In the genomic region with DNA sequence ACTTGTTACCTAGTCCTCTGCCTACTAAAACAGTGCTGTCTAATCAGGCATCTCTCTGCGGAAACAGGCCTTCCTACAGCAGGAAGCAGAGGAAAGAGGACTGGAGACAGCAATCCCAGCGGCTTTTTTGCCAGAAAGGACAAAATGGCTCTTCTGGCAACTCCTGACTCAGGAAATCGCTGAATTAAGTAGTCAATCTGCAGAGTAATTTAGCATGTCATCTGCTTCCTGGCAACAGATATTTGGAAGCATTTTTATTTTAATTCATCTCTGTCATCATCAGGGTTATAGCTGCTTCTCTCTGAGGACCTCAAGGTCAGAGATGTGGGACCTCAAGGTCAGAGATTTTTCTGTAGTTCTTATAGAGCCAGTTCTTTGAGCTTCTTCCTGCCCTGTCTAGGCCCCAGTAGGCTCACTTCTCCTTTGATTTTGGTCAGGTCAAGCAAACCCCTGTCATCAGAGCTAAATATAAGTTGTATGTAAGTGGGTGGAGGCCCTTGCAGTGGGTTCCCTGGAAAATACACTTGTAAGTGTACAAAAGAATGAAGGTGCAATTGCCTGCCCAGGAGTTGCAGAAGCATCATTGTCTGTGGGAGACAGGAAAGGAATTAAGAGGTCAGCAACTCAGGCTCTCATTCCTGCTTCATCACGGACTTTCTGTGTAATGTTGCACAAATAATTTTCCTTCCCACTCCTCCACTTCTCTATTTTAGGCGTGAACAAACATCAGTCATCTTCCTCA, we compare ENCODE assay signal across 12 cellular contexts.
DNase-seq lines count a peak whose midpoint lies in the region; ATAC-seq, FAIRE-seq and TF ChIP-seq lines count a peak whose summit lies in the region.
"Had no signal": no experiment of that assay in that cellular context is flagged by ENCODE, and none has a peak within 500 bp of the region (broad histone marks: within the 10 kb centered on the region; RNA-seq: fewer than 3 reads in every experiment).

No MANE protein-coding gene starts in this region.

- no peaks in the 10 kb centered on the region for H3K79me1 ChIP-seq in mesenchymal stem cell (replicated peaks; ENCODE audit: low read length, poor library complexity, severe bottlenecking)

- no peak overlapping the region for H3K14ac ChIP-seq in mesenchymal stem cell (ENCODE audit: low read length in 2 of 2)

- no peak overlapping the region for H3K23ac ChIP-seq in mesenchymal stem cell (ENCODE audit: low read length in 2 of 2)

- FAIRE-seq in endometrium (lab: Jason Lieb, UNC), result peak; percentile 97

- no peaks in the 10 kb centered on the region for H3K4me1 ChIP-seq in mesenchymal stem cell (ENCODE audit: control insufficient read depth, insufficient read depth, low read depth, low read length)
- H3K4me1 ChIP-seq in thymus (ENCODE audit: control insufficient read depth, insufficient read depth, low read length), result no peaks in the 10 kb centered on the region

- POLR2A ChIA-PET in RWPE1 (lab: Yijun Ruan, JAX; ENCODE audit: low non-redundant PET), result no interaction called here

- H4K91ac ChIP-seq in mesenchymal stem cell (ENCODE audit: low read length), result no peak overlapping the region

- H3K4me2 ChIP-seq in mesenchymal stem cell (ENCODE audit: low read length, poor library complexity, severe bottlenecking), result no peak overlapping the region

- peak overlapping the region in 1 of 2 experiments; percentile 53 for H3K4ac ChIP-seq in mesenchymal stem cell (ENCODE audit: low read depth in 1 of 2, low read length in 2 of 2)

- no peak overlapping the region for H2AFZ ChIP-seq in mesenchymal stem cell (ENCODE audit: low read depth, low read length)

- CTCF ChIA-PET in RWPE1 (lab: Yijun Ruan, JAX), result no interaction called here

- H4K8ac ChIP-seq in mesenchymal stem cell (ENCODE audit: low read length), result no peak overlapping the region

- DNase-seq in NOMO-1 (lab: John Stamatoyannopoulos, UW; ENCODE audit: unreplicated experiment in 2 of 2) (peak; percentile 53 to 62), mesenchymal stem cell (no peak), RWPE1 (ENCODE audit: low spot score) (no peak), A172 (ENCODE audit: low spot score) (no peak)
- DNase-seq: activated B cell treated with CpG ODN at 0.5 μM for 24 hours; activated effector memory CD4-positive, alpha-beta T cell treated with anti-CD3 and anti-CD28 coated beads, Interleukin-2, amount 50 U/mL, for 16 hours; H9; NCI-H1105 treated with DMSO at 0.1 percent for 48 hours had no signal

- H3K36me3 ChIP-seq in mesenchymal stem cell (ENCODE audit: control insufficient read depth in 1 of 2, insufficient read depth in 2 of 2, low read depth in 1 of 2, low read length in 2 of 2) (no peaks in the 10 kb centered on the region), thymus (ENCODE audit: control insufficient read depth, insufficient read depth) (no peaks in the 10 kb centered on the region)

- H3K18ac ChIP-seq in mesenchymal stem cell (ENCODE audit: low read depth in 1 of 2, low read length in 2 of 2), result no peak overlapping the region

- no peak overlapping the region for H2AK5ac ChIP-seq in mesenchymal stem cell (ENCODE audit: low read length, severe bottlenecking)

- ATAC-seq in GM18870 (IDR thresholded peaks at IDR 0.05; ENCODE audit: unreplicated experiment), result no peak
- no peak for ATAC-seq in HG03571 (IDR thresholded peaks at IDR 0.05; ENCODE audit: unreplicated experiment)

- H2BK12ac ChIP-seq in mesenchymal stem cell (ENCODE audit: low read length in 2 of 2), result peak overlapping the region in 1 of 2 experiments; percentile 6

- WGBS in mesenchymal stem cell, result 39% methylated on average over 3 of the region's 5 CpGs
- 64% methylated on average over 5 of the region's 5 CpGs for WGBS in thymus

- no peak for TF ChIP-seq CTCF in RWPE1 (conservative IDR thresholded peaks at IDR 0.05; ENCODE audit: low read depth)

- H2BK120ac ChIP-seq in mesenchymal stem cell (ENCODE audit: low read depth, low read length), result no peak overlapping the region

- H3K27ac ChIP-seq in mesenchymal stem cell (ENCODE audit: low read length, poor library complexity, severe bottlenecking), result no peak overlapping the region
- peak overlapping the region; percentile 5 for H3K27ac ChIP-seq in thymus (ENCODE audit: low read depth)
- H3K27ac ChIP-seq in RWPE1, result no peak overlapping the region

- H3K27me3 ChIP-seq in mesenchymal stem cell (ENCODE audit: control insufficient read depth in 1 of 2, insufficient read depth in 1 of 2, low read length in 2 of 2) (no peaks in the 10 kb centered on the region), thymus (ENCODE audit: control insufficient read depth, insufficient read depth) (no peaks in the 10 kb centered on the region)

- H3K4me3 ChIP-seq in mesenchymal stem cell (ENCODE audit: insufficient read depth in 1 of 2, low read depth in 1 of 2, low read length in 2 of 2), result no peak overlapping the region
- no peak overlapping the region for H3K4me3 ChIP-seq in thymus (ENCODE audit: low read length)

- H2BK15ac ChIP-seq in mesenchymal stem cell (ENCODE audit: low read depth, poor library complexity, severe bottlenecking), result peak overlapping the region; percentile 8

- H3K9ac ChIP-seq in mesenchymal stem cell (ENCODE audit: low read length), result peak overlapping the region; percentile 48

- H3K9me3 ChIP-seq in mesenchymal stem cell (ENCODE audit: control insufficient read depth, low read length) (no peaks in the 10 kb centered on the region), thymus (ENCODE audit: control insufficient read depth) (no peaks in the 10 kb centered on the region)

- H2BK5ac ChIP-seq in mesenchymal stem cell (ENCODE audit: low read depth, low read length, poor library complexity, severe bottlenecking), result no peak overlapping the region

Comparison
In these comparisons a context has a peak if more than half of its experiments do, and no peak if none do; other contexts are left out.
1. DNase-seq: peak in NOMO-1 (2 of 2); none in mesenchymal stem cell (single experiment), RWPE1 (single experiment) and A172 (single experiment).